In genomic region chr11:110251837-110252236, GRCh38 we compare ENCODE assay signal across 12 cellular contexts. TPM values are rescaled to one million over a fixed set of nuclear protein-coding genes. Genes with fewer than 3 reads are reported as not detected.
DNase-seq lines count a peak whose midpoint lies in the region; ATAC-seq, FAIRE-seq and TF ChIP-seq lines count a peak whose summit lies in the region.
"Had no signal": no experiment of that assay in that cellular context is flagged by ENCODE, and none has a peak within 500 bp of the region (broad histone marks: within the 10 kb centered on the region; RNA-seq: fewer than 3 reads in every experiment).

No MANE protein-coding gene starts in this region.

- in situ Hi-C loops in Panc1 (cut with HindIII; ENCODE audit: low pct_unique_long_range_greater_than_20kb, low sequenced_read_pairs): no loop called here

- H3K27me3 ChIP-seq in Panc1 (ENCODE audit: control insufficient read depth, insufficient read depth, low read length) (no peaks in the 10 kb centered on the region), small intestine (ENCODE audit: control insufficient read depth in 2 of 2, insufficient read depth in 2 of 2, low read length in 2 of 2) (no peaks in the 10 kb centered on the region), esophagus squamous epithelium (no peaks in the 10 kb centered on the region)

- H3K36me3 ChIP-seq in Panc1 (ENCODE audit: control insufficient read depth, insufficient read depth, low read length): peaks cover 72% of the 10 kb centered on the region
- no peaks in the 10 kb centered on the region for H3K36me3 ChIP-seq in small intestine (ENCODE audit: control insufficient read depth in 2 of 2, insufficient read depth in 2 of 2, low read length in 2 of 2)
- peaks cover 0 to 84% (median 0%) of the 10 kb centered on the region in 3 donors for H3K36me3 ChIP-seq in esophagus squamous epithelium

- POLR2A ChIA-PET in Panc1 (lab: Charles Lee): no interaction called here

- no peak for TF ChIP-seq POLR2A in esophagus squamous epithelium (IDR thresholded peaks at IDR 0.05)

- no peak for FAIRE-seq in small intestine (lab: Jason Lieb, UNC)

- H3K27ac ChIP-seq in Panc1 (ENCODE audit: low read length) (no peak overlapping the region), small intestine (ENCODE audit: low read depth in 1 of 2, low read length in 1 of 2) (no peak overlapping the region), esophagus squamous epithelium (no peak overlapping the region)

- H3K4me1 ChIP-seq in Panc1 (ENCODE audit: control insufficient read depth, insufficient read depth, low read length) (peaks cover 8% of the 10 kb centered on the region), small intestine (ENCODE audit: control insufficient read depth in 2 of 2, insufficient read depth in 1 of 2, low read depth in 1 of 2, low read length in 1 of 2) (no peaks in the 10 kb centered on the region), esophagus squamous epithelium (peaks cover 0 to 11% (median 8%) of the 10 kb centered on the region in 3 donors)

- DNase-seq in NCI-H1092 treated with DMSO at 0.1 percent for 48 hours (lab: John Stamatoyannopoulos, UW) (peak; percentile 43), NCI-H1092 (lab: John Stamatoyannopoulos, UW) (no peak), Panc1 (ENCODE audit: low read depth, low spot score) (peak; percentile 25), fibroblast of peridontal ligament (ENCODE audit: extremely low read depth) (peak; percentile 41), small intestine (peak; percentile 1), esophagus squamous epithelium (lab: John Stamatoyannopoulos, UW) (no peak), cerebellar nuclear complex (lab: John Stamatoyannopoulos, UW) (no peak)
- DNase-seq in stimulated activated naive CD4-positive, alpha-beta T cell (lab: John Stamatoyannopoulos, UW): no peak
- DNase-seq: AML-193, midbrain, NCI-H2171 treated with DMSO at 0.1 percent for 48 hours had no signal

- intact Hi-C loops in Panc1 (cut with micrococcal nuclease; ENCODE audit: unreplicated experiment) (loop anchor here (5.0 kb wide), 1 partner anchor 50 kb away; no protein-coding TSS in a partner anchor), esophagus squamous epithelium (cut with DNase I) (no loop called here)

- H3K4me3 ChIP-seq in Panc1 (ENCODE audit: low read depth in 2 of 2, low read length in 2 of 2) (no peak overlapping the region), small intestine (ENCODE audit: low read depth in 1 of 2, low read length in 2 of 2) (no peak overlapping the region), esophagus squamous epithelium (no peak overlapping the region)

- CTCF ChIA-PET in Panc1 (lab: Charles Lee): no interaction called here

- 38 to 72% (median 61%) methylated on average over 1 of the region's 1 CpG for WGBS in small intestine, 3 donors
- WGBS in esophagus squamous epithelium, 2 donors: 36 to 57% methylated on average over 1 of the region's 1 CpG

- ATAC-seq in Panc1: peak; percentile 78
- ATAC-seq: WTC11 had no signal

- H3K9me3 ChIP-seq in Panc1 (ENCODE audit: control insufficient read depth, insufficient read depth, low read depth, low read length): no peaks in the 10 kb centered on the region
- H3K9me3 ChIP-seq in small intestine (ENCODE audit: control insufficient read depth, low read depth): no peaks in the 10 kb centered on the region
- no peaks in the 10 kb centered on the region for H3K9me3 ChIP-seq in esophagus squamous epithelium

- BruUV-seq in Panc1 (replicated peaks; lab: Mats Ljungman, UMichigan): no TSS peak

- TF ChIP-seq CTCF in Panc1 (IDR thresholded peaks at IDR 0.05) (no peak), esophagus squamous epithelium (IDR thresholded peaks at IDR 0.05) (no peak)

RNA-seq across cellular contexts. Expression of gene RDX, which starts 44.6 kb away (rescaled TPM):
- total RNA-seq in Panc1 (2021; ENCODE audit: unreplicated experiment) (200 TPM), esophagus squamous epithelium (10 to 100 TPM; 35.3 to 62.9 (median 51.7) TPM)
- polyA plus RNA-seq in Panc1 (2012; ENCODE audit: insufficient read length): 109 TPM
- polyA plus RNA-seq in small intestine: 1 to 10 TPM; 1.6 to 9.7 (median 3.8) TPM

Comparison
In these comparisons a context has a peak if more than half of its experiments do, and no peak if none do; other contexts are left out.
1. DNase-seq: peak in NCI-H1092 treated with DMSO at 0.1 percent for 48 hours (single experiment), Panc1 (single experiment), fibroblast of peridontal ligament (single experiment) and small intestine (single experiment); none in NCI-H1092 (single experiment), esophagus squamous epithelium (single experiment), cerebellar nuclear complex (0 of 2) and stimulated activated naive CD4-positive, alpha-beta T cell (0 of 6).